Comparison of ENCODE assay signal across 15 cellular contexts in the genomic region with DNA sequence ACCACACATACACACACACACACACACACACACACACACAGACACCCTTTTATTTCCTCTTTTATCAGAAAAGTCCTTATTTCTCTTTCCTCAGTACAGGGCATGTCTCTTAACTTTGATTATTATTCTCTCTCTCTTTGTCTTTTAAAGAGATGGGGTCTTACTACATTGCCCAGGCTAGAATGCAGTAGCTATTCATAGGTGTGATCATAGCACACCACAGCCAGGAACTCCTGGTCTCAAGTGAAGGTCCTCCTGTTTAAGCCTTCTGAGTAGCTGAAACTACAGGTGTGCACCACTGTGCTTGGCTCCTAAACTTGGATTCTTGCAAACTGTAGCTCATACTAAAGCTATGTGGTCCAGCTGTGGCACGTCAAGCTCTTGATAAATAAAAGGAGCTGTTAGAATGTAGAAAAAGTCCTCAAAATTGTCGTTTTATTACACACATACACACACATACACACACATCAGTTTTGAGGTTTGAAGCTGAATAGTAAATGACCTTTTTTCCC. TPM values are rescaled to one million over a fixed set of nuclear protein-coding genes. Genes with fewer than 3 reads are reported as not detected.
DNase-seq lines count a peak whose midpoint lies in the region; ATAC-seq, FAIRE-seq and TF ChIP-seq lines count a peak whose summit lies in the region.
"Had no signal": no experiment of that assay in that cellular context is flagged by ENCODE, and none has a peak within 500 bp of the region (broad histone marks: within the 10 kb centered on the region; RNA-seq: fewer than 3 reads in every experiment).

No MANE protein-coding gene starts in this region.

- intact Hi-C loops in IMR-90 (cut with micrococcal nuclease) (no loop called here), mucosa of descending colon (cut with DNase I, micrococcal nuclease) (no loop called here), posterior vena cava (cut with DNase I) (no loop called here)

- WGBS in A549 (ENCODE audit: missing lambda C conversion rate) = 40% methylated on average over 2 of the region's 2 CpGs
- WGBS in IMR-90 (ENCODE audit: extremely low coverage in 2 of 2, insufficient read length in 1 of 2), 2 experiments = no CpG with 5 or more reads among the region's 2 CpGs

- peaks cover 30 to 65% of the 10 kb centered on the region in 2 experiments for H3K79me1 ChIP-seq in IMR-90 (ENCODE audit: low read depth in 1 of 2, low read length in 2 of 2)

- no peak overlapping the region for H3K14ac ChIP-seq in IMR-90 (replicated peaks; ENCODE audit: low read depth, low read length)

- FAIRE-seq in A549 (lab: Jason Lieb, UNC) (no peak), bronchial epithelial cell (lab: Jason Lieb, UNC) (no peak)

- TF ChIP-seq EP300 in A549 (IDR thresholded peaks at IDR 0.05) = no peak

- no peak overlapping the region for H4K8ac ChIP-seq in IMR-90 (ENCODE audit: low read depth in 2 of 2, low read length in 2 of 2)

- H4K20me1 ChIP-seq in IMR-90 (ENCODE audit: insufficient read depth, low read length) = peaks cover 15% of the 10 kb centered on the region; the same call in 1 of the 2 replicates

- H3K4me1 ChIP-seq in A549 (peaks cover 33% of the 10 kb centered on the region), IMR-90 (ENCODE audit: control insufficient read depth, insufficient read depth, low read length) (peaks cover 10% of the 10 kb centered on the region), mucosa of descending colon (ENCODE audit: low read depth) (peaks cover 22% of the 10 kb centered on the region)
- H3K4me1 ChIP-seq: uterus had no signal

- TF ChIP-seq CTCF in A549 (IDR thresholded peaks at IDR 0.05) (no peak), IMR-90 (conservative IDR thresholded peaks at IDR 0.05; ENCODE audit: low read depth, low read length) (no peak), bronchial epithelial cell (IDR thresholded peaks at IDR 0.05; ENCODE audit: insufficient read depth, low read length, severe bottlenecking) (no peak), mucosa of descending colon (IDR thresholded peaks at IDR 0.05) (no peak)

- 0 out of 2 replicates have a peak overlapping the region, but pooled peaks have one; percentile 59 for H3K23ac ChIP-seq in IMR-90 (ENCODE audit: low read depth, low read length)

- no peak overlapping the region for H4K5ac ChIP-seq in IMR-90 (ENCODE audit: low read depth, low read length)

- H2BK15ac ChIP-seq in IMR-90 (ENCODE audit: low read depth, low read length) = no peak overlapping the region

- no peak overlapping the region for H3K4ac ChIP-seq in IMR-90 (ENCODE audit: low read depth, low read length)

- 0 out of 2 replicates have a peak, but pooled peaks cover 2% of the 10 kb centered on the region for H3K9me1 ChIP-seq in IMR-90 (ENCODE audit: insufficient read depth, low read length)

- H3K27me3 ChIP-seq in IMR-90 (ENCODE audit: control insufficient read depth, insufficient read depth, low read length) (no peaks in the 10 kb centered on the region), bronchial epithelial cell (ENCODE audit: control insufficient read depth, insufficient read depth, low read length) (no peaks in the 10 kb centered on the region), H7 (ENCODE audit: control insufficient read depth, insufficient read depth, low read length) (no peaks in the 10 kb centered on the region)
- H3K27me3 ChIP-seq: uterus had no signal

- TF ChIP-seq RAD21 in A549 (conservative IDR thresholded peaks at IDR 0.05 in 1 of 2, IDR thresholded peaks at IDR 0.05 in 1 of 2) (no peak), IMR-90 (IDR thresholded peaks at IDR 0.05; ENCODE audit: low read length) (no peak)

- H3K4me3 ChIP-seq in A549 = no peak overlapping the region
- H3K4me3 ChIP-seq in IMR-90 (ENCODE audit: insufficient read depth, low read depth, low read length) = no peak overlapping the region
- no peak overlapping the region for H3K4me3 ChIP-seq in bronchial epithelial cell (ENCODE audit: low read depth, low read length)
- no peak overlapping the region for H3K4me3 ChIP-seq in mucosa of descending colon
- no peak overlapping the region for H3K4me3 ChIP-seq in H7 (ENCODE audit: insufficient read depth, low read depth, low read length)
- H3K4me3 ChIP-seq: left ventricle myocardium inferior, uterus had no signal

- CTCF ChIA-PET in A549 (lab: Yijun Ruan, JAX) = no interaction called here
- CTCF ChIA-PET in IMR-90 (lab: Yijun Ruan, JAX) = no interaction called here

- dilution Hi-C loops in IMR-90 (cut with HindIII; ENCODE audit: low sequenced_read_pairs, unreplicated experiment) = no loop called here

- H3K18ac ChIP-seq in IMR-90 (ENCODE audit: low read depth, low read length) = no peak overlapping the region; the same call in 1 of the 2 replicates

- H2AK5ac ChIP-seq in IMR-90 (ENCODE audit: low read depth, low read length) = peak overlapping the region; percentile 33; the same call in 1 of the 2 replicates

- H2BK120ac ChIP-seq in IMR-90 (ENCODE audit: low read depth, low read length) = no peak overlapping the region

- no peak for DNase-seq in A549 (ENCODE audit: low read depth in 1 of 2, low spot score in 1 of 2)
- DNase-seq in IMR-90 = peak; percentile 45
- DNase-seq in bronchial epithelial cell (ENCODE audit: low read depth) = peak; percentile 12
- DNase-seq in mucosa of descending colon = peak in 1 of 3 donors; percentile 36
- DNase-seq in posterior vena cava (ENCODE audit: low spot score) = no peak
- DNase-seq in H7 = no peak
- no peak for DNase-seq in AG08396 (ENCODE audit: low spot score)
- DNase-seq: activated T-cell treated with anti-CD3 and anti-CD28 coated beads, Interleukin-2, amount 50 U/mL, for 1 hour; effector memory CD8-positive, alpha-beta T cell; glutamatergic neuron; left ventricle myocardium inferior; NCI-H2081; posterior cingulate gyrus; uterus had no signal

- H3K27ac ChIP-seq in A549 (peak overlapping the region; percentile 72 to 88), IMR-90 (ENCODE audit: insufficient read depth, low read length) (no peak overlapping the region)
- H3K27ac ChIP-seq: left ventricle myocardium inferior had no signal

- H2AFZ ChIP-seq in IMR-90 (replicated peaks; ENCODE audit: low read length, poor library complexity) = no peak overlapping the region

- H3K56ac ChIP-seq in IMR-90 (ENCODE audit: extremely low read depth, insufficient read depth, low read length) = no peak overlapping the region

- ATAC-seq in A549 = no peak
- peak; percentile 42 for ATAC-seq in IMR-90 (ENCODE audit: low read depth)
- peak; percentile 30 for ATAC-seq in mucosa of descending colon
- ATAC-seq in HG02884 (IDR thresholded peaks at IDR 0.05; ENCODE audit: unreplicated experiment) = no peak
- ATAC-seq: effector memory CD8-positive, alpha-beta T cell had no signal

- in situ Hi-C loops in IMR-90 (cut with MboI; ENCODE audit: low sequenced_read_pairs) = no loop called here

- no peak overlapping the region for H2AK9ac ChIP-seq in IMR-90 (replicated peaks; ENCODE audit: low read depth, low read length, poor library complexity)

- no peak overlapping the region for H3K9ac ChIP-seq in IMR-90 (ENCODE audit: low read depth, low read length)

- no TSS peak for BruUV-seq in IMR-90 (replicated peaks; lab: Mats Ljungman, UMichigan)

- H3K36me3 ChIP-seq in IMR-90 (ENCODE audit: control insufficient read depth, insufficient read depth, low read length) (no peaks in the 10 kb centered on the region), bronchial epithelial cell (ENCODE audit: control insufficient read depth, insufficient read depth, low read length) (no peaks in the 10 kb centered on the region), mucosa of descending colon (ENCODE audit: low read depth) (no peaks in the 10 kb centered on the region), H7 (replicated peaks; ENCODE audit: control insufficient read depth, insufficient read depth, low read length) (no peaks in the 10 kb centered on the region)
- H3K36me3 ChIP-seq: uterus had no signal

- peak overlapping the region; percentile 12 for H2BK5ac ChIP-seq in IMR-90 (ENCODE audit: low read depth, low read length, poor library complexity, severe bottlenecking)

- H3K4me2 ChIP-seq in A549 (peak overlapping the region; percentile 57), IMR-90 (ENCODE audit: low read depth, low read length) (no peak overlapping the region)

- H3K9me3 ChIP-seq in A549 (no peaks in the 10 kb centered on the region), IMR-90 (ENCODE audit: control insufficient read depth, insufficient read depth, low read length) (no peaks in the 10 kb centered on the region), mucosa of descending colon (no peaks in the 10 kb centered on the region)
- H3K9me3 ChIP-seq: left ventricle myocardium inferior, uterus had no signal

- H4K91ac ChIP-seq in IMR-90 (ENCODE audit: insufficient read depth, low read depth, low read length) = no peak overlapping the region

- POLR2A ChIA-PET in A549 (lab: Yijun Ruan, JAX) = interaction anchor here (0.6 to 1.9 kb wide), 2 partner anchors 8 to 519 kb away, joined by 3 to 10 read pairs; a partner anchor contains a TSS
- POLR2A ChIA-PET in IMR-90 (lab: Charles Lee; ENCODE audit: unreplicated experiment) = interaction anchor here (1.3 kb wide), 1 partner anchor 8 kb away, joined by 3 read pairs; no protein-coding TSS in a partner anchor

- no peak for TF ChIP-seq POLR2A in A549 (IDR thresholded peaks at IDR 0.05; ENCODE audit: low read length)
- no peak for TF ChIP-seq POLR2A in IMR-90 (IDR thresholded peaks at IDR 0.05; ENCODE audit: low read depth, low read length)

- H2BK20ac ChIP-seq in IMR-90 (ENCODE audit: low read depth, low read length) = no peak overlapping the region

TF ChIP-seq in A549, 52 proteins besides CTCF, POLR2A, EP300 and RAD21 (continues in another document):
- TF ChIP-seq ZFP36 (IDR thresholded peaks at IDR 0.05; ENCODE audit: borderline replicate concordance, partially characterized antibody) (no peak), MAZ (IDR thresholded peaks at IDR 0.05; ENCODE audit: borderline replicate concordance, low read depth, low read length) (no peak)

RNA-seq across cellular contexts. Expression of a gene that starts 7.4 kb away (rescaled TPM):
- polyA plus RNA-seq in A549 (2011; rRNA removed) = 48.3 and 52.0 TPM in 2 replicates
- 11.1 and 15.9 TPM in 2 replicates for polyA plus RNA-seq in A549 (2012; cell fraction: cytosol; rRNA removed)
- polyA plus RNA-seq in A549 (2012; cell fraction: nucleus; rRNA removed) = 9.1 and 10.4 TPM in 2 replicates
- polyA plus RNA-seq in A549 (2017; fragmentation: RNase III; extraction: RNeasy Plus Mini Kit Qiagen cat#74134 plus additional on column Dnase treatment) = 34.7 to 41.1 TPM (median 35.4 TPM) in 3 replicates
- 16.2 and 17.8 TPM in 2 replicates for polyA minus RNA-seq in A549 (2011; rRNA and poly(A)+ RNA removed)
- total RNA-seq in IMR-90 (2012; rRNA removed) = 75.6 and 108 TPM in 2 replicates
- 31.4 and 41.8 TPM in 2 replicates for polyA plus RNA-seq in IMR-90 (2012; rRNA removed)
- polyA plus RNA-seq in IMR-90 (2012; cell fraction: cytosol; rRNA removed) = 18.9 and 23.8 TPM in 2 replicates
- 10.4 and 14.9 TPM in 2 replicates for polyA plus RNA-seq in IMR-90 (2012; cell fraction: nucleus; rRNA removed; ENCODE audit: low replicate concordance)
- total RNA-seq in bronchial epithelial cell = 46.5 and 47.7 TPM in 2 replicates
- total RNA-seq in mucosa of descending colon = 10 to 100 TPM; 84.1 to 96.1 (median 85.8) TPM
- total RNA-seq in posterior vena cava = 100 to 1,000 TPM; 102 to 109 TPM
- 34.5 and 48.8 TPM in 2 replicates for total RNA-seq in H7 (2014; rRNA removed; shearing (Covaris generic))

Comparison
In these comparisons a context has a peak if more than half of its experiments do, and no peak if none do; other contexts are left out.
1. ATAC-seq: peak in IMR-90 (single experiment) and mucosa of descending colon (single experiment); none in A549 (0 of 2) and HG02884 (single experiment).
2. DNase-seq: peak in IMR-90 (single experiment) and bronchial epithelial cell (single experiment); none in A549 (0 of 2), posterior vena cava (single experiment), H7 (single experiment) and AG08396 (single experiment).